1 cellular context compared by ENCODE assay signal in genomic region chr3:172170310-172170709, GRCh38.
TF ChIP-seq lines count a peak whose summit lies in the region.

No MANE protein-coding gene starts in this region.

TF ChIP-seq in GM23338, 12 proteins besides CTCF, POLR2A, EP300 and RAD21 (continued from another document):
- TF ChIP-seq, protein P1, sequence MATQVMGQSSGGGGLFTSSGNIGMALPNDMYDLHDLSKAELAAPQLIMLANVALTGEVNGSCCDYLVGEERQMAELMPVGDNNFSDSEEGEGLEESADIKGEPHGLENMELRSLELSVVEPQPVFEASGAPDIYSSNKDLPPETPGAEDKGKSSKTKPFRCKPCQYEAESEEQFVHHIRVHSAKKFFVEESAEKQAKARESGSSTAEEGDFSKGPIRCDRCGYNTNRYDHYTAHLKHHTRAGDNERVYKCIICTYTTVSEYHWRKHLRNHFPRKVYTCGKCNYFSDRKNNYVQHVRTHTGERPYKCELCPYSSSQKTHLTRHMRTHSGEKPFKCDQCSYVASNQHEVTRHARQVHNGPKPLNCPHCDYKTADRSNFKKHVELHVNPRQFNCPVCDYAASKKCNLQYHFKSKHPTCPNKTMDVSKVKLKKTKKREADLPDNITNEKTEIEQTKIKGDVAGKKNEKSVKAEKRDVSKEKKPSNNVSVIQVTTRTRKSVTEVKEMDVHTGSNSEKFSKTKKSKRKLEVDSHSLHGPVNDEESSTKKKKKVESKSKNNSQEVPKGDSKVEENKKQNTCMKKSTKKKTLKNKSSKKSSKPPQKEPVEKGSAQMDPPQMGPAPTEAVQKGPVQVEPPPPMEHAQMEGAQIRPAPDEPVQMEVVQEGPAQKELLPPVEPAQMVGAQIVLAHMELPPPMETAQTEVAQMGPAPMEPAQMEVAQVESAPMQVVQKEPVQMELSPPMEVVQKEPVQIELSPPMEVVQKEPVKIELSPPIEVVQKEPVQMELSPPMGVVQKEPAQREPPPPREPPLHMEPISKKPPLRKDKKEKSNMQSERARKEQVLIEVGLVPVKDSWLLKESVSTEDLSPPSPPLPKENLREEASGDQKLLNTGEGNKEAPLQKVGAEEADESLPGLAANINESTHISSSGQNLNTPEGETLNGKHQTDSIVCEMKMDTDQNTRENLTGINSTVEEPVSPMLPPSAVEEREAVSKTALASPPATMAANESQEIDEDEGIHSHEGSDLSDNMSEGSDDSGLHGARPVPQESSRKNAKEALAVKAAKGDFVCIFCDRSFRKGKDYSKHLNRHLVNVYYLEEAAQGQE (IDR thresholded peaks at IDR 0.05; ENCODE audit: unreplicated experiment), result no peak
- no peak for TF ChIP-seq NANOG (IDR thresholded peaks at IDR 0.05; ENCODE audit: borderline replicate concordance)
- no peak for TF ChIP-seq JUNB (IDR thresholded peaks at IDR 0.05; ENCODE audit: unreplicated experiment)
- no peak for TF ChIP-seq EZH2 (IDR thresholded peaks at IDR 0.05; ENCODE audit: low read depth, unreplicated experiment)
- no peak for TF ChIP-seq ETS1 (IDR thresholded peaks at IDR 0.05)
- TF ChIP-seq ZNF331 (CRISPR knock-in tag; IDR thresholded peaks at IDR 0.05; ENCODE audit: low read depth), result no peak
- no peak for TF ChIP-seq STAT1 (IDR thresholded peaks at IDR 0.05; ENCODE audit: unreplicated experiment)
- no peak for TF ChIP-seq EZH2phosphoT487 (IDR thresholded peaks at IDR 0.05; ENCODE audit: unreplicated experiment)
- no peak for TF ChIP-seq ZNF114 (CRISPR knock-in tag; IDR thresholded peaks at IDR 0.05)
- TF ChIP-seq, protein P2, sequence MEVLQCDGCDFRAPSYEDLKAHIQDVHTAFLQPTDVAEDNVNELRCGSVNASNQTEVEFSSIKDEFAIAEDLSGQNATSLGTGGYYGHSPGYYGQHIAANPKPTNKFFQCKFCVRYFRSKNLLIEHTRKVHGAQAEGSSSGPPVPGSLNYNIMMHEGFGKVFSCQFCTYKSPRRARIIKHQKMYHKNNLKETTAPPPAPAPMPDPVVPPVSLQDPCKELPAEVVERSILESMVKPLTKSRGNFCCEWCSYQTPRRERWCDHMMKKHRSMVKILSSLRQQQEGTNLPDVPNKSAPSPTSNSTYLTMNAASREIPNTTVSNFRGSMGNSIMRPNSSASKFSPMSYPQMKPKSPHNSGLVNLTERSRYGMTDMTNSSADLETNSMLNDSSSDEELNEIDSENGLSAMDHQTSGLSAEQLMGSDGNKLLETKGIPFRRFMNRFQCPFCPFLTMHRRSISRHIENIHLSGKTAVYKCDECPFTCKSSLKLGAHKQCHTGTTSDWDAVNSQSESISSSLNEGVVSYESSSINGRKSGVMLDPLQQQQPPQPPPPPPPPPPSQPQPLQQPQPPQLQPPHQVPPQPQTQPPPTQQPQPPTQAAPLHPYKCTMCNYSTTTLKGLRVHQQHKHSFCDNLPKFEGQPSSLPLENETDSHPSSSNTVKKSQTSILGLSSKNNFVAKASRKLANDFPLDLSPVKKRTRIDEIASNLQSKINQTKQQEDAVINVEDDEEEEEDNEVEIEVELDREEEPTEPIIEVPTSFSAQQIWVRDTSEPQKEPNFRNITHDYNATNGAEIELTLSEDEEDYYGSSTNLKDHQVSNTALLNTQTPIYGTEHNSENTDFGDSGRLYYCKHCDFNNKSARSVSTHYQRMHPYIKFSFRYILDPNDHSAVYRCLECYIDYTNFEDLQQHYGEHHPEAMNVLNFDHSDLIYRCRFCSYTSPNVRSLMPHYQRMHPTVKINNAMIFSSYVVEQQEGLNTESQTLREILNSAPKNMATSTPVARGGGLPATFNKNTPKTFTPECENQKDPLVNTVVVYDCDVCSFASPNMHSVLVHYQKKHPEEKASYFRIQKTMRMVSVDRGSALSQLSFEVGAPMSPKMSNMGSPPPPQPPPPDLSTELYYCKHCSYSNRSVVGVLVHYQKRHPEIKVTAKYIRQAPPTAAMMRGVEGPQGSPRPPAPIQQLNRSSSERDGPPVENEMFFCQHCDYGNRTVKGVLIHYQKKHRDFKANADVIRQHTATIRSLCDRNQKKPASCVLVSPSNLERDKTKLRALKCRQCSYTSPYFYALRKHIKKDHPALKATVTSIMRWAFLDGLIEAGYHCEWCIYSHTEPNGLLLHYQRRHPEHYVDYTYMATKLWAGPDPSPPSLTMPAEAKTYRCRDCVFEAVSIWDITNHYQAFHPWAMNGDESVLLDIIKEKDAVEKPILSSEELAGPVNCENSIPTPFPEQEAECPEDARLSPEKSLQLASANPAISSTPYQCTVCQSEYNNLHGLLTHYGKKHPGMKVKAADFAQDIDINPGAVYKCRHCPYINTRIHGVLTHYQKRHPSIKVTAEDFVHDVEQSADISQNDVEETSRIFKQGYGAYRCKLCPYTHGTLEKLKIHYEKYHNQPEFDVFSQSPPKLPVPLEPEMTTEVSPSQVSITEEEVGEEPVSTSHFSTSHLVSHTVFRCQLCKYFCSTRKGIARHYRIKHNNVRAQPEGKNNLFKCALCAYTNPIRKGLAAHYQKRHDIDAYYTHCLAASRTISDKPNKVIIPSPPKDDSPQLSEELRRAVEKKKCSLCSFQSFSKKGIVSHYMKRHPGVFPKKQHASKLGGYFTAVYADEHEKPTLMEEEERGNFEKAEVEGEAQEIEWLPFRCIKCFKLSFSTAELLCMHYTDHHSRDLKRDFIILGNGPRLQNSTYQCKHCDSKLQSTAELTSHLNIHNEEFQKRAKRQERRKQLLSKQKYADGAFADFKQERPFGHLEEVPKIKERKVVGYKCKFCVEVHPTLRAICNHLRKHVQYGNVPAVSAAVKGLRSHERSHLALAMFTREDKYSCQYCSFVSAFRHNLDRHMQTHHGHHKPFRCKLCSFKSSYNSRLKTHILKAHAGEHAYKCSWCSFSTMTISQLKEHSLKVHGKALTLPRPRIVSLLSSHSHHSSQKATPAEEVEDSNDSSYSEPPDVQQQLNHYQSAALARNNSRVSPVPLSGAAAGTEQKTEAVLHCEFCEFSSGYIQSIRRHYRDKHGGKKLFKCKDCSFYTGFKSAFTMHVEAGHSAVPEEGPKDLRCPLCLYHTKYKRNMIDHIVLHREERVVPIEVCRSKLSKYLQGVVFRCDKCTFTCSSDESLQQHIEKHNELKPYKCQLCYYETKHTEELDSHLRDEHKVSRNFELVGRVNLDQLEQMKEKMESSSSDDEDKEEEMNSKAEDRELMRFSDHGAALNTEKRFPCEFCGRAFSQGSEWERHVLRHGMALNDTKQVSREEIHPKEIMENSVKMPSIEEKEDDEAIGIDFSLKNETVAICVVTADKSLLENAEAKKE (CRISPR knock-in tag; IDR thresholded peaks at IDR 0.05), result no peak
